Comparison of ENCODE assay signal across 20 cellular contexts in genomic region chr1:116900471-116901365, GRCh38. TPM values are rescaled to one million over a fixed set of nuclear protein-coding genes. Genes with fewer than 3 reads are reported as not detected.
A peak's percentile ranks its signal among the peaks of the same experiment; 100 is the strongest.
DNase-seq lines count a peak whose midpoint lies in the region; ATAC-seq, FAIRE-seq and TF ChIP-seq lines count a peak whose summit lies in the region.
"Had no signal": no experiment of that assay in that cellular context is flagged by ENCODE, and none has a peak within 500 bp of the region (broad histone marks: within the 10 kb centered on the region; RNA-seq: fewer than 3 reads in every experiment).

No MANE protein-coding gene starts in this region.

- H2AFZ ChIP-seq in PC-3 (ENCODE audit: low read length) (no peak overlapping the region), keratinocyte (ENCODE audit: control insufficient read depth, low read length) (no peak overlapping the region)
- H2AFZ ChIP-seq: GM23248 had no signal

- no peak overlapping the region for H3K27ac Mint-ChIP-seq in immature natural killer cell
- H3K27ac Mint-ChIP-seq in activated naive CD4-positive, alpha-beta T cell treated with anti-CD3 and anti-CD28 coated beads, Interleukin-2, amount 50 U/mL, for 72 hours = no peak overlapping the region
- H3K27ac Mint-ChIP-seq: CD4-positive, alpha-beta memory T cell; H9; HFFc6 had no signal

- no peaks in the 10 kb centered on the region for H3F3A ChIP-seq in PC-3 (ENCODE audit: low read length, unreplicated experiment)

- ATAC-seq in A549 (peak; percentile 81 to 89), PC-3 (peak; percentile 35; the same call in 1 of the 2 replicates)
- no peak for ATAC-seq in activated naive CD4-positive, alpha-beta T cell treated with anti-CD3 and anti-CD28 coated beads, Interleukin-2, amount 50 U/mL, for 72 hours
- ATAC-seq: HCT116 had no signal

- peaks cover 0 to 11% (median 0%) of the 10 kb centered on the region in 3 donors for H3K27me3 Mint-ChIP-seq in immature natural killer cell (ENCODE audit: low read depth in 3 of 3)
- H3K27me3 Mint-ChIP-seq: CD4-positive, alpha-beta memory T cell had no signal

- DNase-seq in A549 (ENCODE audit: low read depth in 1 of 2, low spot score in 1 of 2) (peak; percentile 6 to 82), PC-3 (peak; percentile 58), keratinocyte (ENCODE audit: low read depth, low spot score) (no peak), immature natural killer cell (no peak), EL (no peak)
- DNase-seq in activated naive CD4-positive, alpha-beta T cell treated with anti-CD3 and anti-CD28 coated beads, Interleukin-2, amount 50 U/mL, for 72 hours (ENCODE audit: low spot score in 2 of 2) = no peak
- DNase-seq: 8988T; C1 segment of cervical spinal cord; Caco-2; CD4-positive, alpha-beta memory T cell; DMS153; DMS79 treated with DMSO at 0.1 percent for 48 hours; GM23248; H9; HFFc6 had no signal

- H3K4me1 ChIP-seq in A549 (peaks cover 41% of the 10 kb centered on the region), HEK293 (ENCODE audit: control insufficient read depth, insufficient read depth, low read length) (no peaks in the 10 kb centered on the region), PC-3 (ENCODE audit: insufficient read depth, low read length) (peaks cover 22% of the 10 kb centered on the region), keratinocyte (ENCODE audit: control insufficient read depth, extremely low read depth, insufficient read depth, low read length) (peaks cover 25% of the 10 kb centered on the region)
- H3K4me1 ChIP-seq: Caco-2 had no signal

- POLR2A ChIA-PET in A549 (lab: Yijun Ruan, JAX) (no interaction called here), HEK293 (lab: Yijun Ruan, JAX) (interaction anchor here (1.4 kb wide), 1 partner anchor 11 kb away, joined by 3 read pairs; no protein-coding TSS in a partner anchor), PC-3 (lab: Charles Lee; ENCODE audit: unreplicated experiment) (no interaction called here)

- no peaks in the 10 kb centered on the region for H3K4me1 Mint-ChIP-seq in immature natural killer cell
- H3K4me1 Mint-ChIP-seq: CD4-positive, alpha-beta memory T cell had no signal

- FAIRE-seq in A549 (lab: Jason Lieb, UNC) = no peak
- FAIRE-seq in keratinocyte (lab: Jason Lieb, UNC) = peak; percentile 20
- FAIRE-seq: G401.6, GM12892, GM19239 had no signal

- H3K36me3 ChIP-seq in HEK293 (ENCODE audit: control insufficient read depth in 2 of 2, insufficient read depth in 1 of 2, low read length in 2 of 2) (no peaks in the 10 kb centered on the region), PC-3 (ENCODE audit: low read depth, low read length) (no peaks in the 10 kb centered on the region), keratinocyte (ENCODE audit: control insufficient read depth in 2 of 2, extremely low read depth in 1 of 2, insufficient read depth in 2 of 2, low read length in 2 of 2) (no peaks in the 10 kb centered on the region)

- H3K4me2 ChIP-seq in A549 (peak overlapping the region; percentile 64), PC-3 (ENCODE audit: low read length) (peak overlapping the region; percentile 32), keratinocyte (ENCODE audit: control insufficient read depth, extremely low read depth, insufficient read depth, low read depth, low read length) (no peak overlapping the region)

- no peaks in the 10 kb centered on the region for H3K9me2 ChIP-seq in PC-3 (replicated peaks; ENCODE audit: low read length)

- H3K27me3 ChIP-seq in PC-3 (ENCODE audit: low read length) (no peaks in the 10 kb centered on the region), keratinocyte (ENCODE audit: control insufficient read depth, extremely low read depth, insufficient read depth, low read length) (no peaks in the 10 kb centered on the region)

- no peaks in the 10 kb centered on the region for H3K9me1 ChIP-seq in keratinocyte (ENCODE audit: control insufficient read depth, extremely low read depth, insufficient read depth, low read length)

- H3K27ac ChIP-seq in A549 (peak overlapping the region; percentile 68 to 81), HEK293 (ENCODE audit: extremely low read depth, low read depth, low read length) (no peak overlapping the region), PC-3 (ENCODE audit: low read length) (0 out of 2 replicates have a peak overlapping the region, but pooled peaks have one; percentile 25), keratinocyte (ENCODE audit: control insufficient read depth, insufficient read depth, low read length) (no peak overlapping the region)
- H3K27ac ChIP-seq: GM23248 had no signal

- no TSS peak for BruUV-seq in PC-3 (replicated peaks; lab: Mats Ljungman, UMichigan)

- H3K36me3 Mint-ChIP-seq in immature natural killer cell = no peaks in the 10 kb centered on the region
- peaks cover 0 to 12% of the 10 kb centered on the region in 2 donors for H3K36me3 Mint-ChIP-seq in activated naive CD4-positive, alpha-beta T cell treated with anti-CD3 and anti-CD28 coated beads, Interleukin-2, amount 50 U/mL, for 72 hours
- H3K36me3 Mint-ChIP-seq: CD4-positive, alpha-beta memory T cell had no signal

- no peaks in the 10 kb centered on the region for H3K9me3 Mint-ChIP-seq in immature natural killer cell
- H3K9me3 Mint-ChIP-seq in activated naive CD4-positive, alpha-beta T cell treated with anti-CD3 and anti-CD28 coated beads, Interleukin-2, amount 50 U/mL, for 72 hours = no peaks in the 10 kb centered on the region
- H3K9me3 Mint-ChIP-seq: HFFc6 had no signal

- CTCF ChIA-PET in A549 (lab: Yijun Ruan, JAX) = interaction anchor here (0.5 to 0.7 kb wide), 3 partner anchors 12 to 671 kb away, joined by 3 read pairs; no protein-coding TSS in a partner anchor
- CTCF ChIA-PET in HEK293 (lab: Yijun Ruan, JAX) = interaction anchor here (0.9 to 1.7 kb wide), 3 partner anchors 14 to 47 kb away, joined by 3 to 4 read pairs (median 4); no protein-coding TSS in a partner anchor
- CTCF ChIA-PET in PC-3 (lab: Charles Lee) = interaction anchor here (0.8 kb wide), 1 partner anchor 384 kb away, joined by 3 read pairs; no protein-coding TSS in a partner anchor

- H3K9ac ChIP-seq in PC-3 (ENCODE audit: low read length) (peak overlapping the region; percentile 3; the same call in 1 of the 2 replicates), keratinocyte (ENCODE audit: control insufficient read depth, extremely low read depth, insufficient read depth, low read length) (no peak overlapping the region)
- H3K9ac ChIP-seq: GM23248 had no signal

- dilution Hi-C loops in keratinocyte (cut with MboI; ENCODE audit: extremely low pct_ligation_motif_present, low sequenced_read_pairs) = no loop called here

- peak in 1 of 2 experiments; percentile 64; a peak in 2 of 5 replicates for TF ChIP-seq EP300 in A549 (IDR thresholded peaks at IDR 0.05)

- no peak overlapping the region for H3K4me3 ChIP-seq in A549
- no peak overlapping the region for H3K4me3 ChIP-seq in HEK293 (ENCODE audit: low read depth, low read length)
- no peak overlapping the region for H3K4me3 ChIP-seq in PC-3 (ENCODE audit: low read length)
- H3K4me3 ChIP-seq in keratinocyte (ENCODE audit: control insufficient read depth in 2 of 3, extremely low read depth in 1 of 3, insufficient read depth in 2 of 3, low read depth in 1 of 3, low read length in 3 of 3) = no peak overlapping the region
- H3K4me3 ChIP-seq: GM23248 had no signal

- H4K20me1 ChIP-seq in PC-3 (ENCODE audit: low read length) (no peaks in the 10 kb centered on the region), keratinocyte (ENCODE audit: control insufficient read depth, extremely low read depth, insufficient read depth, low read length) (no peaks in the 10 kb centered on the region)

- no peaks in the 10 kb centered on the region for H3K79me2 ChIP-seq in PC-3 (ENCODE audit: low read length)
- no peaks in the 10 kb centered on the region for H3K79me2 ChIP-seq in keratinocyte (ENCODE audit: control insufficient read depth, insufficient read depth, low read length)

- H3K9me3 ChIP-seq in A549 (0 out of 3 replicates have a peak, but pooled peaks cover 3% of the 10 kb centered on the region), HEK293 (ENCODE audit: control insufficient read depth, insufficient read depth, low read depth, low read length) (no peaks in the 10 kb centered on the region), PC-3 (ENCODE audit: low read length) (no peaks in the 10 kb centered on the region), keratinocyte (ENCODE audit: control insufficient read depth, low read depth, low read length) (no peaks in the 10 kb centered on the region)
- H3K9me3 ChIP-seq: Caco-2 had no signal

- 0 out of 5 replicates have a peak, but pooled peaks of 1 of the 2 experiments have one; percentile 18 for TF ChIP-seq RAD21 in A549 (conservative IDR thresholded peaks at IDR 0.05 in 1 of 2, IDR thresholded peaks at IDR 0.05 in 1 of 2)

- intact Hi-C loops in PC-3 (cut with micrococcal nuclease) = loop anchor here (10.0 kb wide), 1 partner anchor 326 kb away; the partner anchor contains the start of gene CD58

- no peak for TF ChIP-seq POLR2A in A549 (IDR thresholded peaks at IDR 0.05; ENCODE audit: low read length)

- no peak overlapping the region for H3K4me3 Mint-ChIP-seq in immature natural killer cell
- H3K4me3 Mint-ChIP-seq: CD4-positive, alpha-beta memory T cell; H9; HFFc6 had no signal

- 25% methylated on average over 9 of the region's 9 CpGs for WGBS in A549 (ENCODE audit: missing lambda C conversion rate)

- TF ChIP-seq CTCF in A549 (IDR thresholded peaks at IDR 0.05) (no peak), HEK293 (tag by site-specific recombination; IDR thresholded peaks at IDR 0.05) (no peak), PC-3 (conservative IDR thresholded peaks at IDR 0.05; ENCODE audit: low read depth, low read length) (no peak), keratinocyte (optimal IDR thresholded peaks at IDR 0.05 in 1 of 3, IDR thresholded peaks at IDR 0.05 in 1 of 3, conservative IDR thresholded peaks at IDR 0.05 in 1 of 3; ENCODE audit: extremely low read depth in 1 of 3, insufficient read depth in 2 of 3, low read length in 3 of 3) (no peak)

RNA-seq across cellular contexts. Expression of gene PTGFRN, which starts 9.0 kb away (rescaled TPM):
- polyA plus RNA-seq in A549 (2011; rRNA removed) = 39.0 and 51.1 TPM in 2 replicates
- polyA plus RNA-seq in A549 (2012; cell fraction: cytosol; rRNA removed) = 8.4 and 9.1 TPM in 2 replicates
- 9.5 and 16.5 TPM in 2 replicates for polyA plus RNA-seq in A549 (2012; cell fraction: nucleus; rRNA removed)
- polyA plus RNA-seq in A549 (2017; fragmentation: RNase III; extraction: RNeasy Plus Mini Kit Qiagen cat#74134 plus additional on column Dnase treatment) = 13.7 to 17.4 TPM (median 16.7 TPM) in 3 replicates
- 29.9 and 37.2 TPM in 2 replicates for polyA minus RNA-seq in A549 (2011; rRNA and poly(A)+ RNA removed)
- total RNA-seq in PC-3 (2014; rRNA removed) = 57.4 and 77.8 TPM in 2 replicates
- polyA plus RNA-seq in keratinocyte = 153 to 177 TPM (median 172 TPM) in 3 replicates
- 26.7 TPM for polyA plus RNA-seq in keratinocyte (2011; ENCODE audit: low read depth)
- polyA plus RNA-seq in keratinocyte (2011; cell fraction: cytosol; rRNA removed) = 76.8 and 129 TPM in 2 replicates
- polyA plus RNA-seq in keratinocyte (2011; cell fraction: nucleus; rRNA removed) = 521 and 554 TPM in 2 replicates
- polyA plus RNA-seq in keratinocyte (2012; ENCODE audit: low replicate concordance) = 122 and 205 TPM in 2 replicates
- polyA minus RNA-seq in keratinocyte = 166 to 258 TPM (median 258 TPM) in 3 replicates
- polyA minus RNA-seq in keratinocyte (2011; cell fraction: cytosol; rRNA and poly(A)+ RNA removed) = 121 TPM
- polyA minus RNA-seq in keratinocyte (2011; cell fraction: nucleus; rRNA and poly(A)+ RNA removed) = 395 and 657 TPM in 2 replicates
- polyA plus RNA-seq in immature natural killer cell = under 1 TPM in 1 of 3 donors, not detected in 2; 0.17 TPM
- total RNA-seq in activated naive CD4-positive, alpha-beta T cell treated with anti-CD3 and anti-CD28 coated beads, Interleukin-2, amount 50 U/mL, for 72 hours = 10 to 100 TPM; 15.9 to 20.3 TPM

Comparison
In these comparisons a context has a peak if more than half of its experiments do, and no peak if none do; other contexts are left out.
1. ATAC-seq: peak in A549 (2 of 2) and PC-3 (single experiment); none in activated naive CD4-positive, alpha-beta T cell treated with anti-CD3 and anti-CD28 coated beads, Interleukin-2, amount 50 U/mL, for 72 hours (0 of 2).
2. DNase-seq: peak in A549 (2 of 2) and PC-3 (single experiment); none in keratinocyte (single experiment), immature natural killer cell (0 of 3), EL (single experiment) and activated naive CD4-positive, alpha-beta T cell treated with anti-CD3 and anti-CD28 coated beads, Interleukin-2, amount 50 U/mL, for 72 hours (0 of 2).
3. H3K27ac ChIP-seq: peak in A549 (2 of 2) and PC-3 (single experiment); none in HEK293 (single experiment) and keratinocyte (single experiment).
4. RNA of gene PTGFRN, which starts 9.0 kb away (polyA plus RNA-seq): 26.7 to 554 TPM in keratinocyte and 8.4 to 51.1 TPM in A549; 0.17 TPM in immature natural killer cell; every median in the first group is over 4 times any median in the second.